In genomic region chr20:31921480-31921879, GRCh38 we compare ENCODE assay signal across 5 cellular contexts. TPM values are rescaled to one million over a fixed set of nuclear protein-coding genes. Genes with fewer than 3 reads are reported as not detected.
"Had no signal": no experiment of that assay in that cellular context is flagged by ENCODE, and none has a peak within 500 bp of the region (broad histone marks: within the 10 kb centered on the region; RNA-seq: fewer than 3 reads in every experiment).

No MANE protein-coding gene starts in this region.

RNA-seq across cellular contexts. Expression of gene XKR7, which starts 46.5 kb away (rescaled TPM):
- total RNA-seq: GM23248, H4, HFFc6 had no signal
- polyA plus RNA-seq: GM23248 had no signal

RNA-seq across cellular contexts. Expression of gene TTLL9, which starts 51.0 kb away (rescaled TPM):
- total RNA-seq: GM23248, GM23338, H1, HFFc6 had no signal
- polyA plus RNA-seq: GM23248, GM23338 had no signal

RNA-seq across cellular contexts. Expression of gene DUSP15, which starts 51.2 kb away (rescaled TPM):
- total RNA-seq: GM23248, HFFc6 had no signal
- polyA plus RNA-seq: GM23248 had no signal
